ENCODE assay signal across 2 cellular contexts in genomic region chr7:26185131-26185906, GRCh38.
TF ChIP-seq lines count a peak whose summit lies in the region.

No MANE protein-coding gene starts in this region.

TF ChIP-seq in HEK293, 187 proteins besides CTCF, POLR2A, EP300 and RAD21:
- TF ChIP-seq PRDM4 (tag by site-specific recombination; IDR thresholded peaks at IDR 0.05) (peak; percentile 92), SCRT2 (tag by site-specific recombination; IDR thresholded peaks at IDR 0.05) (peak; percentile 68), PRDM1 (tag by site-specific recombination; IDR thresholded peaks at IDR 0.05) (peak; percentile 23; the same call in 1 of the 2 replicates), ZNF664 (tag by site-specific recombination; IDR thresholded peaks at IDR 0.05) (0 out of 2 replicates have a peak, but pooled peaks have one; percentile 7)
TF ChIP-seq in HEK293: peak in this region for 4; not testable (repeated sequence) for 183.

TF ChIP-seq in SK-N-SH, 30 proteins besides CTCF, POLR2A, EP300 and RAD21:
- TF ChIP-seq JUND (IDR thresholded peaks at IDR 0.05) (peak; percentile 5; the same call in 1 of the 2 replicates), ZBTB33 (IDR thresholded peaks at IDR 0.05; ENCODE audit: borderline replicate concordance, low read depth) (0 out of 2 replicates have a peak, but pooled peaks have one; percentile 10)
